8 cellular contexts compared by ENCODE assay signal in genomic region chr17:51764387-51764971, GRCh38.
A peak's percentile ranks its signal among the peaks of the same experiment; 100 is the strongest.
DNase-seq lines count a peak whose midpoint lies in the region; ATAC-seq and TF ChIP-seq lines count a peak whose summit lies in the region.

No MANE protein-coding gene starts in this region.

- H2AFZ ChIP-seq in Loucy (ENCODE audit: low read length), result no peak overlapping the region

- H3K36me3 ChIP-seq in HAP-1 (replicated peaks) (no peaks in the 10 kb centered on the region), Loucy (ENCODE audit: insufficient read depth, low read length) (no peaks in the 10 kb centered on the region), psoas muscle (ENCODE audit: insufficient read depth in 1 of 2, low read depth in 1 of 2) (no peaks in the 10 kb centered on the region)

- H3K4me1 ChIP-seq in HAP-1 (no peaks in the 10 kb centered on the region), Loucy (ENCODE audit: insufficient read depth, low read length, poor library complexity, severe bottlenecking) (no peaks in the 10 kb centered on the region), psoas muscle (no peaks in the 10 kb centered on the region)

- no peak overlapping the region for H3K9ac ChIP-seq in Loucy (ENCODE audit: low read depth, low read length, poor library complexity, severe bottlenecking)

- TF ChIP-seq CTCF in GM12874 (IDR thresholded peaks at IDR 0.05; ENCODE audit: insufficient read depth, low read depth, low read length), result peak; percentile 83
- peak; percentile 92 for TF ChIP-seq CTCF in Loucy (conservative IDR thresholded peaks at IDR 0.05; ENCODE audit: low read length)
- TF ChIP-seq CTCF in RWPE1 (conservative IDR thresholded peaks at IDR 0.05; ENCODE audit: low read depth), result peak; percentile 92
- TF ChIP-seq CTCF in psoas muscle (IDR thresholded peaks at IDR 0.05), result peak; percentile 81

- H3K4me3 ChIP-seq in HAP-1, result no peak overlapping the region
- no peak overlapping the region for H3K4me3 ChIP-seq in Loucy (ENCODE audit: low read length, poor library complexity, severe bottlenecking)
- H3K4me3 ChIP-seq in psoas muscle, result no peak overlapping the region

- H3K79me2 ChIP-seq in Loucy (ENCODE audit: insufficient read depth, low read length), result no peaks in the 10 kb centered on the region

- H3K27me3 ChIP-seq in HAP-1 (ENCODE audit: low read depth) (no peaks in the 10 kb centered on the region; the same call in 1 of the 2 replicates), Loucy (ENCODE audit: insufficient read depth, low read length, poor library complexity, severe bottlenecking) (no peaks in the 10 kb centered on the region), psoas muscle (ENCODE audit: insufficient read depth in 3 of 3, low read length in 2 of 3) (no peaks in the 10 kb centered on the region)

- DNase-seq in HAP-1 (ENCODE audit: low spot score in 2 of 2) (peak; percentile 52 to 57), RWPE1 (ENCODE audit: low spot score) (peak; percentile 75), Right ventricle myocardium superior (no peak), psoas muscle (peak in 1 of 2 donors; percentile 18), GF-D8 (lab: John Stamatoyannopoulos, UW) (no peak)
- peak; percentile 68 for DNase-seq in activated naive CD4-positive, alpha-beta T cell treated with anti-CD3 and anti-CD28 coated beads for 36 hours

- no peaks in the 10 kb centered on the region for H3K36me3 Mint-ChIP-seq in activated naive CD4-positive, alpha-beta T cell treated with anti-CD3 and anti-CD28 coated beads for 36 hours (ENCODE audit: low read depth)

- no peak overlapping the region for H3K4me3 Mint-ChIP-seq in activated naive CD4-positive, alpha-beta T cell treated with anti-CD3 and anti-CD28 coated beads for 36 hours

- H3K27ac Mint-ChIP-seq in activated naive CD4-positive, alpha-beta T cell treated with anti-CD3 and anti-CD28 coated beads for 36 hours, result no peak overlapping the region

- H3K9me2 ChIP-seq in Loucy (replicated peaks; ENCODE audit: low read depth, low read length), result no peaks in the 10 kb centered on the region

- H3K4me2 ChIP-seq in Loucy (ENCODE audit: low read depth, low read length, poor library complexity, severe bottlenecking), result no peak overlapping the region

- WGBS in psoas muscle, 3 donors, result 13 to 16% (median 14%) methylated on average over 4 of the region's 4 CpGs

- H3K27me3 Mint-ChIP-seq in activated naive CD4-positive, alpha-beta T cell treated with anti-CD3 and anti-CD28 coated beads for 36 hours (ENCODE audit: low read depth), result peaks cover 22% of the 10 kb centered on the region

- H3K9me3 ChIP-seq in HAP-1 (no peaks in the 10 kb centered on the region), Loucy (ENCODE audit: insufficient read depth, low read depth, low read length) (no peaks in the 10 kb centered on the region), psoas muscle (no peaks in the 10 kb centered on the region)

- H3K4me1 Mint-ChIP-seq in activated naive CD4-positive, alpha-beta T cell treated with anti-CD3 and anti-CD28 coated beads for 36 hours (ENCODE audit: low read depth), result no peaks in the 10 kb centered on the region

- H3K27ac ChIP-seq in RWPE1 (no peak overlapping the region), psoas muscle (no peak overlapping the region)

- in situ Hi-C loops in HAP-1 (cut with MboI; ENCODE audit: low sequenced_read_pairs), result no loop called here

- intact Hi-C loops in activated naive CD4-positive, alpha-beta T cell treated with anti-CD3 and anti-CD28 coated beads for 36 hours (cut with micrococcal nuclease), result loop anchor here (1.0 kb wide), 2 partner anchors 342 to 393 kb away; no protein-coding TSS in a partner anchor
- intact Hi-C loops in Right ventricle myocardium superior (cut with DNase I) (no loop called here), psoas muscle (cut with DNase I) (loop anchor here (5.0 to 10.0 kb wide), 2 partner anchors 340 to 343 kb away; no protein-coding TSS in a partner anchor)

- no peaks in the 10 kb centered on the region for H4K20me1 ChIP-seq in Loucy (ENCODE audit: insufficient read depth, low read length, poor library complexity, severe bottlenecking)

- CTCF ChIA-PET in RWPE1 (lab: Yijun Ruan, JAX), result interaction anchor here (0.6 to 2.4 kb wide), 17 partner anchors 9 to 1198 kb away, joined by 3 to 16 read pairs (median 4); no protein-coding TSS in a partner anchor
- CTCF ChIA-PET in activated naive CD4-positive, alpha-beta T cell treated with anti-CD3 and anti-CD28 coated beads for 36 hours (lab: Charles Lee), result interaction anchor here (0.6 to 4.0 kb wide), 15 partner anchors 8 to 393 kb away, joined by 3 to 43 read pairs (median 4); no protein-coding TSS in a partner anchor

- no peaks in the 10 kb centered on the region for H3F3A ChIP-seq in Loucy (ENCODE audit: low read depth)

- POLR2A ChIA-PET in RWPE1 (lab: Yijun Ruan, JAX; ENCODE audit: low non-redundant PET), result no interaction called here

- no peaks in the 10 kb centered on the region for H3K9me3 Mint-ChIP-seq in activated naive CD4-positive, alpha-beta T cell treated with anti-CD3 and anti-CD28 coated beads for 36 hours

- ATAC-seq in Right ventricle myocardium superior (ENCODE audit: poor library complexity), result peak; percentile 73
- peak; percentile 79 to 89 (median 84) for ATAC-seq in psoas muscle

Comparison
In these comparisons a context has a peak if more than half of its experiments do, and no peak if none do; other contexts are left out.
1. DNase-seq: peak in HAP-1 (2 of 2), RWPE1 (single experiment) and activated naive CD4-positive, alpha-beta T cell treated with anti-CD3 and anti-CD28 coated beads for 36 hours (single experiment); none in Right ventricle myocardium superior (single experiment) and GF-D8 (single experiment).
2. Peak in every context shown above with its lines, with median percentiles within 50 percentile points of each other: CTCF ChIP-seq.